Comparison of ENCODE assay signal across 25 cellular contexts in the genomic region with DNA sequence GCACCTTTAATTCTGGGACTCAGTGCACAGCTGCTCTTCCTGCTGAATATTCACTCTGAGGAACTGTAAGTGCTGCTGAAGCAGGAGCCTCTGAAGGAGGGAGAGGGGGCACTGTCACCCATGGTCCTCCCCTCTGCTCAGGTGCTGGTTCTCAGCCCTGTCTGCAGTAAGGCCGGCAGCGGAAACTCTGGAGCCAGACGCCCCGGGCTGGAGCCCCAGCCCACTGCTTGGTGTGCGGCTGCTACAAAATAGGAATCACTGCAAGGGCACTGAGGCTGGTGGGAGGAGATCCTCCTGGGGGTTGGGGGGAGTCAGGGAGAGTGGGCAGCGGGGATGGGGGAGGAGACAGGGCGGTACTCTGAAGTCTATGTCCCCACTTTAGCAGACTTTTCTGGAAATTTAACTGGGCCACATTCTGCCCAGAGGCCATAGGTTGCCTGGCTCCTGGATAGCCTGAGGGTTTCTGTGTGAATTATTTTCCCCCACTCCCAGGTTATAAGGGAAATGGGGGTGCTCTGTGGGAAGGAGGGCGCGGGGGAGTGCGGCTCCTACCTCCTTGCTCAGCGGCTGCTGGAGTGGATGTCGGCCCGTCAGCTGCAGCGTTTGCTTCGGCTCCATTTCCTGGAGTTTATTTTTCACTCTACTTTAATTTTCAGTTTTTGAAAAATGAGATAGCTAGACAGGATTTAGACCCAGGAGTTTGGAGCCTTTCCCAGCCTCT.
"Had no signal": no experiment of that assay in that cellular context is flagged by ENCODE, and none has a peak within 500 bp of the region (broad histone marks: within the 10 kb centered on the region; RNA-seq: fewer than 3 reads in every experiment).

No MANE protein-coding gene starts in this region.

- ATAC-seq: activated CD4-positive, alpha-beta T cell treated with anti-CD3 and anti-CD28 coated beads for 36 hours; left lung; sciatic nerve; stimulated activated memory B cell treated with anti-CD40 and anti-IgM and Interleukin-4, amounts not matched to agents 10 μg/mL and 1 μg/mL and 100 μg/mL, for 72 hours; stimulated activated naive CD8-positive, alpha-beta T cell treated with anti-CD3 and anti-CD28 coated beads, Interleukin-15, amount 100 ng/mL, for 72 hours; upper lobe of right lung had no signal

- H3K27me3 Mint-ChIP-seq: activated CD4-positive, alpha-beta memory T cell treated with anti-CD3 and anti-CD28 coated beads, Interleukin-2, amount 10 ng/mL, durations not matched to agents 7 days and 5 days; activated CD4-positive, alpha-beta T cell treated with anti-CD3 and anti-CD28 coated beads for 36 hours; central memory CD8-positive, alpha-beta T cell; dendritic cell treated with granulocyte-macrophage colony-stimulating factor and Interleukin-4, amounts not matched to agents 40 ng/mL and 50 ng/mL, for 4 days; progenitor cell of endocrine pancreas; stimulated activated memory B cell treated with anti-CD40 and anti-IgM and Interleukin-4, amounts not matched to agents 10 μg/mL and 1 μg/mL and 100 μg/mL, for 72 hours; stimulated activated naive CD8-positive, alpha-beta T cell treated with anti-CD3 and anti-CD28 coated beads, Interleukin-15, amount 100 ng/mL, for 72 hours had no signal

- DNase-seq: activated CD4-positive, alpha-beta memory T cell treated with anti-CD3 and anti-CD28 coated beads, Interleukin-2, amount 10 ng/mL, durations not matched to agents 7 days and 5 days; activated CD4-positive, alpha-beta T cell treated with anti-CD3 and anti-CD28 coated beads for 36 hours; activated CD4-positive, CD25-positive, alpha-beta regulatory T cell; activated effector memory CD4-positive, alpha-beta T cell treated with anti-CD3 and anti-CD28 coated beads, Interleukin-2, amount 50 U/mL, for 16 hours; activated naive CD4-positive, alpha-beta T cell treated with anti-CD3 and anti-CD28 coated beads, Interleukin-2, amount 50 U/mL, for 16 hours; effector CD4-positive, alpha-beta T cell; esophagus squamous epithelium; ovary; small intestine; stimulated activated CD4-positive, alpha-beta T cell treated with anti-CD3 and anti-CD28 coated beads, Interleukin-4, amount 100 ng/mL, for 4 hours; stimulated activated CD8-positive, alpha-beta memory T cell treated with anti-CD3 and anti-CD28 coated beads, Interleukin-4, amount 100 ng/mL, for 48 hours; stimulated activated naive CD8-positive, alpha-beta T cell treated with anti-CD3 and anti-CD28 coated beads, Interleukin-15, amount 100 ng/mL, for 72 hours; substantia nigra; thyroid gland; upper lobe of right lung had no signal

- H3K9me3 ChIP-seq: esophagus squamous epithelium, left lung, neutrophil, ovary, thyroid gland, upper lobe of right lung had no signal

- H3K4me3 ChIP-seq: esophagus squamous epithelium, left lung, lung, ovary, thyroid gland, upper lobe of right lung had no signal

- H3K27me3 ChIP-seq: esophagus squamous epithelium, left lung, neutrophil, ovary, thyroid gland, upper lobe of right lung had no signal

- H3K27ac Mint-ChIP-seq: activated CD4-positive, alpha-beta memory T cell treated with anti-CD3 and anti-CD28 coated beads, Interleukin-2, amount 10 ng/mL, durations not matched to agents 7 days and 5 days; activated CD4-positive, alpha-beta T cell treated with anti-CD3 and anti-CD28 coated beads for 36 hours; nephron; progenitor cell of endocrine pancreas; stimulated activated memory B cell treated with anti-CD40 and anti-IgM and Interleukin-4, amounts not matched to agents 10 μg/mL and 1 μg/mL and 100 μg/mL, for 72 hours had no signal

- H3K27ac ChIP-seq: epithelial cell of prostate, esophagus squamous epithelium, left lung, neutrophil, ovary, thyroid gland, upper lobe of right lung had no signal

- H3K36me3 ChIP-seq: ovary had no signal

- H3K4me3 Mint-ChIP-seq: activated CD4-positive, alpha-beta memory T cell treated with anti-CD3 and anti-CD28 coated beads, Interleukin-2, amount 10 ng/mL, durations not matched to agents 7 days and 5 days; activated CD4-positive, alpha-beta T cell treated with anti-CD3 and anti-CD28 coated beads for 36 hours; central memory CD8-positive, alpha-beta T cell; dendritic cell treated with granulocyte-macrophage colony-stimulating factor and Interleukin-4, amounts not matched to agents 40 ng/mL and 50 ng/mL, for 4 days; nephron; stimulated activated memory B cell treated with anti-CD40 and anti-IgM and Interleukin-4, amounts not matched to agents 10 μg/mL and 1 μg/mL and 100 μg/mL, for 72 hours; stimulated activated naive CD8-positive, alpha-beta T cell treated with anti-CD3 and anti-CD28 coated beads, Interleukin-15, amount 100 ng/mL, for 72 hours had no signal

- H3K9me3 Mint-ChIP-seq: activated CD4-positive, alpha-beta memory T cell treated with anti-CD3 and anti-CD28 coated beads, Interleukin-2, amount 10 ng/mL, durations not matched to agents 7 days and 5 days; central memory CD8-positive, alpha-beta T cell; dendritic cell treated with granulocyte-macrophage colony-stimulating factor and Interleukin-4, amounts not matched to agents 40 ng/mL and 50 ng/mL, for 4 days; nephron; stimulated activated memory B cell treated with anti-CD40 and anti-IgM and Interleukin-4, amounts not matched to agents 10 μg/mL and 1 μg/mL and 100 μg/mL, for 72 hours; stimulated activated naive CD8-positive, alpha-beta T cell treated with anti-CD3 and anti-CD28 coated beads, Interleukin-15, amount 100 ng/mL, for 72 hours had no signal
